In the genomic region with DNA sequence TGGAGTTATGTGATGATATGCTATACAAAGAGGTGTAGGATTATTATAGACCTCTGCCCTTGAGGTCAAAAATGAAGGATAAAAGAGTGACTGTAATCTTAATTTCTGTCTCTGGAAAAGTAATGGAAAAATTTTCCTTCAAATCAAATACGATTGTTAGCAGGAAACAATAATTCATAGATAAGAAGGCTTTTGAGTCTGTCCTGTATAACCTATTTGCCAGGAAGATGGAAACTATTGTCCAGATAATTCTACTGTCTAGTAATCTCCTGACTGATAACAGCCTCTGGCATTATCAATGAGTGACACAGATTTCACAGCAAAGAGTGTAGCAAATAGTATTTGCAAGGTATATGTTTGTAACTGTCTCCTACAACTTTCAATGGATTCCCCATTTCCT, we compare ENCODE assay signal across 6 cellular contexts.
"Had no signal": no experiment of that assay in that cellular context is flagged by ENCODE, and none has a peak within 500 bp of the region (broad histone marks: within the 10 kb centered on the region; RNA-seq: fewer than 3 reads in every experiment).

No MANE protein-coding gene starts in this region.

- H3K4me2 ChIP-seq: GM23338 had no signal

- ATAC-seq: GM23338, HepG2 had no signal

- DNase-seq: H9, HCEC 1CT had no signal

- FAIRE-seq: H1, H54, HepG2 had no signal

- H3K4me3 ChIP-seq: GM23338 had no signal

- H2AFZ ChIP-seq: GM23338 had no signal
